ENCODE assay signal across 8 cellular contexts in the genomic region with DNA sequence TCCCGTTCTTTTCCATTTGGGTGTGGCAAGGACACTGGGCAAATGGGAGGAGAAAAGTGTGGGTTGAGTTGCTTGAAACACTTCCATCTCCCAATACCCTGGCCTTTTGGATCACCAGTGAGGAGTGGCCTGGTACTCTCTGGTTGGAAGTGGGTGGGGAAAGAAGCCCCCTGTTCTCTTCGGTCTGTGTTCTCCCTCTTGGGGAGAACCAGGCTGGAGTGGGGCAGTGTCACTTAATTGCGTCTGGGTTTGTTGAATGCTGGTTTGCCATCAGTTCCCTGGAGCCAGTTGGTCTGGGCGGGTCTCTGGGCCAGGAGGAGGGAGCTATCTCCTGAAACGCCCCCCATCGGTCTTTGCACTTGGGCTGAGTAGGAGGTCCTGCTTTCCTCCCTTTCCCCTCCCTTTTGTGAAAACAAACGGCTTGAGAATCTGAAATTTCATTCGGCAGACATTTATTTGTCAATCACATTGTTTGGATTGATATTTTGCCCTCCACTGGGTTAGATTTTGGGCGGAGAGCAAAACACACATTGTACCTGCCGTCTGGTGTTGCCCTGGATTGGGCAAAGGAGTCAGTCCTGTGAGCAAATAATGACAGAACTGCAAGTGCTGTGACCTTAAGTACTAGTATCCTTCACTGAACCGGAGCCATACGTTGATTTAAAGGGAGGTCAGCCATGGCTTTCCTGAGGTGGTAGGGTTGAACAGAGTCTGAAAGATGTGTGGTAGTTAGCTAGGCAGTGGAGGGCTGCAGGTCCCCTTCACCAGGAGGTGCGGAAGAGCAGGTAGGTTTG.
DNase-seq lines count a peak whose midpoint lies in the region; ATAC-seq and TF ChIP-seq lines count a peak whose summit lies in the region.

No MANE protein-coding gene starts in this region.

- no peaks in the 10 kb centered on the region for H3K36me3 ChIP-seq in iPS DF 6.9 (ENCODE audit: control insufficient read depth, insufficient read depth, low read length)

- peak overlapping the region; percentile 85 for H3K4me3 Mint-ChIP-seq in T-helper 2 cell treated with Interferon-gamma antibody and Interleukin-4, amounts not matched to agents 5 μg/mL and 100 μg/mL, for 36 hours
- H3K4me3 Mint-ChIP-seq in stimulated activated naive B cell treated with anti-CD40 and anti-IgM and Interleukin-4, amounts not matched to agents 10 μg/mL and 1 μg/mL and 100 μg/mL, for 72 hours: peak overlapping the region; percentile 83 to 89

- no peaks in the 10 kb centered on the region for H3K9me3 Mint-ChIP-seq in T-helper 2 cell treated with Interferon-gamma antibody and Interleukin-4, amounts not matched to agents 5 μg/mL and 100 μg/mL, for 36 hours
- no peaks in the 10 kb centered on the region for H3K9me3 Mint-ChIP-seq in stimulated activated naive B cell treated with anti-CD40 and anti-IgM and Interleukin-4, amounts not matched to agents 10 μg/mL and 1 μg/mL and 100 μg/mL, for 72 hours

- WGBS in iPS DF 6.9 (ENCODE audit: insufficient coverage, insufficient read length): no CpG with 5 or more reads among the region's 13 CpGs

- no peaks in the 10 kb centered on the region for H3K9me3 ChIP-seq in iPS DF 6.9 (ENCODE audit: control insufficient read depth, insufficient read depth, low read length)

- H3K4me1 Mint-ChIP-seq in T-helper 2 cell treated with Interferon-gamma antibody and Interleukin-4, amounts not matched to agents 5 μg/mL and 100 μg/mL, for 36 hours (ENCODE audit: low read depth): peaks cover 39% of the 10 kb centered on the region
- H3K4me1 Mint-ChIP-seq in stimulated activated naive B cell treated with anti-CD40 and anti-IgM and Interleukin-4, amounts not matched to agents 10 μg/mL and 1 μg/mL and 100 μg/mL, for 72 hours: peaks cover 20 to 32% of the 10 kb centered on the region in 2 donors

- H3K27me3 Mint-ChIP-seq in T-helper 2 cell treated with Interferon-gamma antibody and Interleukin-4, amounts not matched to agents 5 μg/mL and 100 μg/mL, for 36 hours (ENCODE audit: low read depth): no peaks in the 10 kb centered on the region
- peaks cover 7 to 8% of the 10 kb centered on the region in 2 donors for H3K27me3 Mint-ChIP-seq in stimulated activated naive B cell treated with anti-CD40 and anti-IgM and Interleukin-4, amounts not matched to agents 10 μg/mL and 1 μg/mL and 100 μg/mL, for 72 hours

- H3K36me3 Mint-ChIP-seq in T-helper 2 cell treated with Interferon-gamma antibody and Interleukin-4, amounts not matched to agents 5 μg/mL and 100 μg/mL, for 36 hours (ENCODE audit: low read depth): no peaks in the 10 kb centered on the region
- H3K36me3 Mint-ChIP-seq in stimulated activated naive B cell treated with anti-CD40 and anti-IgM and Interleukin-4, amounts not matched to agents 10 μg/mL and 1 μg/mL and 100 μg/mL, for 72 hours: peaks cover 7 to 13% of the 10 kb centered on the region in 2 donors

- H3K27ac ChIP-seq in VCaP (peak overlapping the region; percentile 88), iPS DF 6.9 (ENCODE audit: low read length) (no peak overlapping the region)

- peak overlapping the region; percentile 90; the same call in 1 of the 2 replicates for H3K4me3 ChIP-seq in iPS DF 6.9 (ENCODE audit: low read length)

- H3K27ac Mint-ChIP-seq in T-helper 2 cell treated with Interferon-gamma antibody and Interleukin-4, amounts not matched to agents 5 μg/mL and 100 μg/mL, for 36 hours: no peak overlapping the region
- H3K27ac Mint-ChIP-seq in stimulated activated naive B cell treated with anti-CD40 and anti-IgM and Interleukin-4, amounts not matched to agents 10 μg/mL and 1 μg/mL and 100 μg/mL, for 72 hours: no peak overlapping the region

- no peak for DNase-seq in T-helper 2 cell treated with Interferon-gamma antibody and Interleukin-4, amounts not matched to agents 5 μg/mL and 100 μg/mL, for 36 hours (ENCODE audit: low spot score)
- DNase-seq in T-helper 2 cell (no peak), iPS DF 6.9 (ENCODE audit: low read depth, low spot score) (no peak), midbrain (lab: John Stamatoyannopoulos, UW) (no peak), NCI-H2107 (lab: John Stamatoyannopoulos, UW) (no peak)
- DNase-seq in stimulated activated naive B cell treated with anti-CD40 and anti-IgM and Interleukin-4, amounts not matched to agents 10 μg/mL and 1 μg/mL and 100 μg/mL, for 72 hours: no peak
- DNase-seq in stimulated activated CD8-positive, alpha-beta memory T cell treated with anti-CD3 and anti-CD28 coated beads, Interleukin-4, amount 100 ng/mL, for 48 hours: no peak

- ATAC-seq in stimulated activated naive B cell treated with anti-CD40 and anti-IgM and Interleukin-4, amounts not matched to agents 10 μg/mL and 1 μg/mL and 100 μg/mL, for 72 hours (replicated peaks): no peak

- no peaks in the 10 kb centered on the region; the same call in 1 of the 2 replicates for H3K27me3 ChIP-seq in iPS DF 6.9 (ENCODE audit: control insufficient read depth, insufficient read depth, low read length)

- H3K4me1 ChIP-seq in iPS DF 6.9 (ENCODE audit: control insufficient read depth, insufficient read depth, low read length): peaks cover 9% of the 10 kb centered on the region; the same call in 1 of the 2 replicates

- no peak for TF ChIP-seq CTCF in VCaP (conservative IDR thresholded peaks at IDR 0.05)
